ENCODE assay signal across 11 cellular contexts in genomic region chr3:63719796-63720445, GRCh38.
"Had no signal": no experiment of that assay in that cellular context is flagged by ENCODE, and none has a peak within 500 bp of the region (broad histone marks: within the 10 kb centered on the region; RNA-seq: fewer than 3 reads in every experiment).

No MANE protein-coding gene starts in this region.

- FAIRE-seq: H1, H54 had no signal

- H3K4me3 ChIP-seq: GM23248, GM23338, HAP-1 had no signal

- H3K36me3 ChIP-seq: HAP-1 had no signal

- H3K4me1 ChIP-seq: HAP-1 had no signal

- H3K27ac Mint-ChIP-seq: GM23338, H9, HFFc6 had no signal

- DNase-seq: GM23248, GOT3, H7, H9, HCEC 1CT, HFFc6 had no signal

- H3K4me2 ChIP-seq: GM23338 had no signal

- H3K9me3 ChIP-seq: HAP-1 had no signal

- H3K27ac ChIP-seq: GM23248 had no signal

- H3K4me3 Mint-ChIP-seq: GM23338, H9, HFFc6 had no signal

- ATAC-seq: GM23338, HCT116 had no signal

- H2AFZ ChIP-seq: GM23248 had no signal

- H3K9ac ChIP-seq: GM23248 had no signal
